22 cellular contexts compared by ENCODE assay signal in the genomic region with DNA sequence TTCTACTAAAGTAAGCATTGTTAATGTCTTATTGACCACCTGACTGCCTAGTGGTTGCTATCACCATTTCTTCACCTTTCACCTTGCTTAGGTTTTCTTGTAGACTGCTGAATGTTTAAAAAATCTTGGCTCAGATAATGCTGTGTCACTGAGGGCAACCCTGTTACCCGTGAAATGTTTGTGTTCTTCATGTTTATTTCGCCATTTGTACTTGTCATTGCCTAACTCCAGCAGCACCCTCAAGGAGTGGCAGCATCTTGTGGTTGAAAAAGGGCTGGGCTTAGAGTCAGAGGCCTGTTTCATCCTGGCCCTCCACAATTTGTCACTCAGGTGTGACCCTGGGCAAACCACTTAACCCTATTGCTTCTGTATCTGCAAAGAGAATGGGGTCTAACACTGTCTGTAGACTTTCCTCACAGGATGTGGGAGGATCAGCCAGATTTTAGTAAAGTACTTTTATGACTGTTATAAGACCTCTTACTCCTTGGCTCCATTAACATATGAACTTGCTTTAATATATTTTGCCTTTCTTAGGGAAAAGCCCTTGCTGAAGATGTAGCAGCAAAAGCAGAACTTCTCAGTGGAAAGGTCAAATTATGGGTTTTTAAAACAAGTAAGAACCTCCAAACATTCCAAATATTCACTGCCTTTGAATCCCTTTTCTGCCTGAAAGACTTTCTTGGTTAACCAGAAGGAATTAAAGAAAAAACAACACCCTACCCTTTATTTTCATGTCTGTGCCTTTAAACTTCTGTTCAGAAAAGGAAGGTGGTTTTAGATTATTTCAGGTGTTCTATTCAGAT.
A peak's percentile ranks its signal among the peaks of the same experiment; 100 is the strongest.
DNase-seq lines count a peak whose midpoint lies in the region; ATAC-seq, FAIRE-seq and TF ChIP-seq lines count a peak whose summit lies in the region.
"Had no signal": no experiment of that assay in that cellular context is flagged by ENCODE, and none has a peak within 500 bp of the region (broad histone marks: within the 10 kb centered on the region; RNA-seq: fewer than 3 reads in every experiment).

No MANE protein-coding gene starts in this region.

- intact Hi-C loops in sciatic nerve (cut with DNase I): no loop called here

- H3K4me3 ChIP-seq in choroid plexus epithelial cell (ENCODE audit: low read depth, low read length): no peak overlapping the region
- H3K4me3 ChIP-seq: heart left ventricle, skin epidermis had no signal

- DNase-seq in HTR-8/SVneo (ENCODE audit: insufficient read length, low spot score) (no peak), NOMO-1 treated with dmso at 0.1 percent for 144 hours (lab: John Stamatoyannopoulos, UW; ENCODE audit: unreplicated experiment) (peak; percentile 28), choroid plexus epithelial cell (ENCODE audit: low read depth) (peak; percentile 30), sciatic nerve (ENCODE audit: low spot score) (no peak), NCI-H1105 (lab: John Stamatoyannopoulos, UW) (no peak)
- DNase-seq in stimulated activated CD4-positive, alpha-beta T cell treated with anti-CD3 and anti-CD28 coated beads, Interleukin-4, amount 100 ng/mL, for 1 hour: no peak
- DNase-seq: activated CD8-positive, alpha-beta T cell treated with anti-CD3 and anti-CD28 coated beads for 36 hours; activated T-cell treated with anti-CD3 and anti-CD28 coated beads, Interleukin-2, amount 50 U/mL, for 4 hours; Calu3; heart left ventricle; NCI-H146; NCI-H345; posterior cingulate gyrus; SHP77; stimulated activated CD4-positive, alpha-beta T cell treated with anti-CD3 and anti-CD28 coated beads, Interleukin-2, amount 100 ng/mL, for 48 hours had no signal

- ATAC-seq in sciatic nerve (peak; percentile 76), HG03342 (IDR thresholded peaks at IDR 0.05; ENCODE audit: unreplicated experiment) (no peak)
- ATAC-seq: activated CD8-positive, alpha-beta T cell treated with anti-CD3 and anti-CD28 coated beads for 36 hours; activated naive CD4-positive, alpha-beta T cell treated with anti-CD3 and anti-CD28 coated beads, Interleukin-2, amount 50 U/mL, for 72 hours; activated T-cell treated with anti-CD3 and anti-CD28 coated beads, Interleukin-2, amount 50 U/mL, for 4 hours; heart left ventricle; natural killer cell treated with Interleukin-12 subunit alpha and Interleukin-12 subunit beta and Interleukin-15 and Interleukin-18, amount 100 ng/mL, for 72 hours; WTC11 had no signal

- peak; percentile 4 for FAIRE-seq in HTR-8/SVneo (lab: Jason Lieb, UNC)
- FAIRE-seq: islet of Langerhans, urothelium cell line had no signal

- no peak for TF ChIP-seq CTCF in choroid plexus epithelial cell (conservative IDR thresholded peaks at IDR 0.05; ENCODE audit: low read depth, low read length)

Comparison
In these comparisons a context has a peak if more than half of its experiments do, and no peak if none do; other contexts are left out.
1. DNase-seq: peak in NOMO-1 treated with dmso at 0.1 percent for 144 hours (single experiment) and choroid plexus epithelial cell (single experiment); none in HTR-8/SVneo (single experiment), sciatic nerve (single experiment), NCI-H1105 (single experiment) and stimulated activated CD4-positive, alpha-beta T cell treated with anti-CD3 and anti-CD28 coated beads, Interleukin-4, amount 100 ng/mL, for 1 hour (single experiment).